ENCODE assay signal across 8 cellular contexts in genomic region chr10:125720002-125720382, GRCh38. TPM values are rescaled to one million over a fixed set of nuclear protein-coding genes. Genes with fewer than 3 reads are reported as not detected.
A peak's percentile ranks its signal among the peaks of the same experiment; 100 is the strongest.
DNase-seq lines count a peak whose midpoint lies in the region; ATAC-seq and TF ChIP-seq lines count a peak whose summit lies in the region.

No MANE protein-coding gene starts in this region.

- H3K27ac ChIP-seq in foreskin keratinocyte = peak overlapping the region; percentile 65

- TF ChIP-seq CTCF in foreskin keratinocyte (conservative IDR thresholded peaks at IDR 0.05) = no peak

- ATAC-seq in foreskin keratinocyte (no peak), GM21515 (IDR thresholded peaks at IDR 0.05; ENCODE audit: unreplicated experiment) (no peak)

- DNase-seq in NCI-H2107 treated with DMSO at 0.1 percent for 48 hours (lab: John Stamatoyannopoulos, UW; ENCODE audit: unreplicated experiment) = peak; percentile 8
- DNase-seq in NCI-H2107 (lab: John Stamatoyannopoulos, UW) = no peak
- no peak for DNase-seq in T-helper 2 cell treated with Interferon-gamma antibody and Interleukin-4, amounts not matched to agents 5 μg/mL and 100 μg/mL, for 36 hours (ENCODE audit: low spot score)
- peak in 1 of 2 donors; percentile 12 for DNase-seq in foreskin keratinocyte
- DNase-seq in skeletal muscle cell (ENCODE audit: low read depth) = no peak
- DNase-seq in HCEC 1CT = no peak
- no peak for DNase-seq in cerebellum (ENCODE audit: low spot score)

- peak overlapping the region; percentile 100 for H3K27ac Mint-ChIP-seq in T-helper 2 cell treated with Interferon-gamma antibody and Interleukin-4, amounts not matched to agents 5 μg/mL and 100 μg/mL, for 36 hours

- peak overlapping the region; percentile 99 for H3K4me3 Mint-ChIP-seq in T-helper 2 cell treated with Interferon-gamma antibody and Interleukin-4, amounts not matched to agents 5 μg/mL and 100 μg/mL, for 36 hours

- H3K9me3 Mint-ChIP-seq in T-helper 2 cell treated with Interferon-gamma antibody and Interleukin-4, amounts not matched to agents 5 μg/mL and 100 μg/mL, for 36 hours = peaks cover 3% of the 10 kb centered on the region

- peaks cover 36% of the 10 kb centered on the region for H3K36me3 Mint-ChIP-seq in T-helper 2 cell treated with Interferon-gamma antibody and Interleukin-4, amounts not matched to agents 5 μg/mL and 100 μg/mL, for 36 hours (ENCODE audit: low read depth)

- H3K4me3 ChIP-seq in skeletal muscle cell (ENCODE audit: low read depth, low read length) = peak overlapping the region; percentile 99

- peaks cover 16% of the 10 kb centered on the region for H3K4me1 Mint-ChIP-seq in T-helper 2 cell treated with Interferon-gamma antibody and Interleukin-4, amounts not matched to agents 5 μg/mL and 100 μg/mL, for 36 hours (ENCODE audit: low read depth)

- no peaks in the 10 kb centered on the region for H3K27me3 Mint-ChIP-seq in T-helper 2 cell treated with Interferon-gamma antibody and Interleukin-4, amounts not matched to agents 5 μg/mL and 100 μg/mL, for 36 hours (ENCODE audit: low read depth)

- no peaks in the 10 kb centered on the region for H3K27me3 ChIP-seq in foreskin keratinocyte

- peaks cover 7% of the 10 kb centered on the region for H3K4me1 ChIP-seq in foreskin keratinocyte

RNA-seq across cellular contexts. Expression of gene EDRF1, which starts 0.5 kb away (rescaled TPM):
- 15.3 and 17.7 TPM in 2 replicates for total RNA-seq in foreskin keratinocyte
- polyA plus RNA-seq in foreskin keratinocyte = 6.7 and 9.2 TPM in 2 replicates
- 52.0 TPM for total RNA-seq in cerebellum

RNA-seq across cellular contexts. Expression of gene TEX36, which starts 37.0 kb away (rescaled TPM):
- not detected in 2 replicates for total RNA-seq in foreskin keratinocyte
- not detected in 2 replicates for polyA plus RNA-seq in foreskin keratinocyte
- not detected for total RNA-seq in cerebellum

RNA-seq across cellular contexts. Expression of gene MMP21, which starts 55.6 kb away (rescaled TPM):
- not detected in 2 replicates for total RNA-seq in foreskin keratinocyte
- not detected in 2 replicates for polyA plus RNA-seq in foreskin keratinocyte
- 0.09 TPM for total RNA-seq in cerebellum
